Comparison of ENCODE assay signal across 12 cellular contexts in the genomic region with DNA sequence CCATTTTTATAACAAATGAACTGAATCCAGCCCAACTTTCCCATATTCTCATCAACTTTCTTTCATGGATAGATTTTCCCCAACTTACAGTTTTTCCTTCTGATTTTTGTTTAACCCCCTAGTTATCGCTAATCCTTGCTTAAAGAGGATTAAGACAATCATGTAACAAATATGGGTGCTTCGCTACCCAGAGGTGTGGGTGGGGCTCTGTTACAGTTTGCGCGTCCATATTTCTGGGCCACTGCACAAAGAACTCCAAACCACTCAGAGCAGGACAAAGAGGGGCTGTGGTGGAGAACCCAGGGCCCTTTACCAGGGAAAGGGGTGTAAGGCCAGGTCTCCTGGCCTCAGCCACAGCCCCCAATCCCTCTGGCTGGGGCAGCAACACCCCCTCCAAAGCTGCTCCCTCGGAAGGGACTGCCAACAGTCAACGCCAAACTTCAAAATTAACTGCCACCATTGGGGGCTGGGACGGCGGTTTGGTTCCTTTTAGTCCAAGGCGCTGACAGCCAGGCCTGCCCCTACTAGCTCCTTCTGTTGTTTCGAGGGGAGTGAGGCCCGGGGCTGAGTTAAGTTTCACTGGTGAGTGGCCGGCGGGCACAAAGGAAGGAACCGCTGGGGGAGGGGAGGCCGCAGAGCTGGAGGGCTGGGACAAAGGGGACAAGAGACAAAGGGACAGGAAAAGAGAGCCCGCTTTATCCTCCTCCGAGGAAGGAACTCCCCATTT. TPM values are rescaled to one million over a fixed set of nuclear protein-coding genes. Genes with fewer than 3 reads are reported as not detected.
A peak's percentile ranks its signal among the peaks of the same experiment; 100 is the strongest.
DNase-seq lines count a peak whose midpoint lies in the region; ATAC-seq and TF ChIP-seq lines count a peak whose summit lies in the region.
"Had no signal": no experiment of that assay in that cellular context is flagged by ENCODE, and none has a peak within 500 bp of the region (broad histone marks: within the 10 kb centered on the region; RNA-seq: fewer than 3 reads in every experiment).

No MANE protein-coding gene starts in this region.

- peaks cover 27% of the 10 kb centered on the region for H3K9me3 Mint-ChIP-seq in glutamatergic neuron (ENCODE audit: unreplicated experiment)

- H3K23ac ChIP-seq in neuronal stem cell (ENCODE audit: low read depth, low read length, poor library complexity), result no peak overlapping the region

- H3K27ac Mint-ChIP-seq in glutamatergic neuron (ENCODE audit: unreplicated experiment), result peak overlapping the region; percentile 99

- H4K20me1 ChIP-seq in KMS-11 (ENCODE audit: insufficient read depth), result no peaks in the 10 kb centered on the region

- peaks cover 21% of the 10 kb centered on the region for H3K79me1 ChIP-seq in neuronal stem cell (ENCODE audit: low read depth, low read length)

- peak overlapping the region; percentile 95 for H2AK5ac ChIP-seq in neuronal stem cell (ENCODE audit: low read depth, low read length)

- H3K27me3 Mint-ChIP-seq in glutamatergic neuron (ENCODE audit: unreplicated experiment), result peaks cover 20% of the 10 kb centered on the region

- H3K36me3 ChIP-seq in ES-I3 (ENCODE audit: insufficient read depth, low read length) (no peaks in the 10 kb centered on the region), KMS-11 (ENCODE audit: insufficient read depth) (no peaks in the 10 kb centered on the region), neuronal stem cell (replicated peaks in 1 of 2; ENCODE audit: control insufficient read depth in 2 of 2, insufficient read depth in 2 of 2, low read length in 2 of 2) (peaks cover 7 to 83% of the 10 kb centered on the region in 2 donors)

- H3K9ac ChIP-seq in ES-I3 (ENCODE audit: low read depth, low read length) (peak overlapping the region; percentile 9; the same call in 1 of the 2 replicates), KMS-11 (no peak overlapping the region), neuronal stem cell (ENCODE audit: low read depth, low read length, poor library complexity) (peak overlapping the region; percentile 72)

- H3K4ac ChIP-seq in neuronal stem cell (ENCODE audit: low read length), result peak overlapping the region; percentile 68

- H4K8ac ChIP-seq in neuronal stem cell (ENCODE audit: low read depth, low read length), result no peak overlapping the region

- H2AFZ ChIP-seq in KMS-11 (ENCODE audit: low read depth), result no peak overlapping the region
- H2AFZ ChIP-seq in neuronal stem cell (ENCODE audit: low read length), result peak overlapping the region; percentile 62

- peak overlapping the region; percentile 96 for H3K18ac ChIP-seq in neuronal stem cell (ENCODE audit: low read length)

- no peak for TF ChIP-seq CTCF in KMS-11 (conservative IDR thresholded peaks at IDR 0.05; ENCODE audit: low read depth, low read length)
- TF ChIP-seq CTCF in glutamatergic neuron (IDR thresholded peaks at IDR 0.05; ENCODE audit: partially characterized antibody, unreplicated experiment), result no peak

- H3K4me1 ChIP-seq in ES-I3 (ENCODE audit: insufficient read depth, low read length) (peaks cover 73% of the 10 kb centered on the region), KMS-11 (ENCODE audit: low read depth, poor library complexity, severe bottlenecking) (peaks cover 56% of the 10 kb centered on the region), neuronal stem cell (ENCODE audit: control insufficient read depth in 2 of 2, insufficient read depth in 1 of 2, low read depth in 1 of 2, low read length in 2 of 2) (peaks cover 43 to 52% of the 10 kb centered on the region in 2 donors)

- H3K4me3 Mint-ChIP-seq in glutamatergic neuron (ENCODE audit: unreplicated experiment), result peak overlapping the region; percentile 69

- peak; percentile 76 for DNase-seq in glutamatergic neuron
- DNase-seq in neuronal stem cell (ENCODE audit: low spot score), result peak; percentile 83
- no peak for DNase-seq in stimulated activated CD4-positive, alpha-beta T cell treated with anti-CD3 and anti-CD28 coated beads, Interleukin-4, amount 100 ng/mL, for 1 hour
- no peak for DNase-seq in NAMALWA (ENCODE audit: low spot score)
- DNase-seq in NCI-H1092 treated with DMSO at 0.1 percent for 48 hours (lab: John Stamatoyannopoulos, UW), result no peak
- DNase-seq: body of pancreas, NCI-H187 treated with DMSO at 0.1 percent for 48 hours, upper lobe of left lung had no signal

- H2BK15ac ChIP-seq in neuronal stem cell (ENCODE audit: low read length), result peak overlapping the region; percentile 15

- H3K27me3 ChIP-seq in KMS-11 (ENCODE audit: insufficient read depth, low read depth) (no peaks in the 10 kb centered on the region), neuronal stem cell (ENCODE audit: control insufficient read depth in 3 of 3, insufficient read depth in 3 of 3, low read depth in 1 of 3, low read length in 3 of 3) (no peaks in the 10 kb centered on the region)
- H3K27me3 ChIP-seq: body of pancreas, esophagus muscularis mucosa, upper lobe of left lung had no signal

- H3K4me2 ChIP-seq in KMS-11 (peak overlapping the region; percentile 90; the same call in 1 of the 2 replicates), neuronal stem cell (ENCODE audit: insufficient read depth, low read length, poor library complexity, severe bottlenecking) (peak overlapping the region; percentile 68)

- no peak overlapping the region for H3K14ac ChIP-seq in neuronal stem cell (ENCODE audit: low read length)

- no peak overlapping the region for H2BK12ac ChIP-seq in neuronal stem cell (ENCODE audit: low read length)

- peak overlapping the region; percentile 69 for H2BK5ac ChIP-seq in neuronal stem cell (ENCODE audit: low read length)

- peak overlapping the region; percentile 99 for H4K91ac ChIP-seq in neuronal stem cell (ENCODE audit: low read depth, low read length, poor library complexity)

- H3K27ac ChIP-seq in KMS-11 (no peak overlapping the region; the same call in 1 of the 2 replicates), neuronal stem cell (replicated peaks; ENCODE audit: low read length) (peak overlapping the region; percentile 91)
- H3K27ac ChIP-seq: esophagus muscularis mucosa had no signal

- no peak for ATAC-seq in GM18867 (IDR thresholded peaks at IDR 0.05; ENCODE audit: unreplicated experiment)
- ATAC-seq: body of pancreas had no signal

- H3K9me3 ChIP-seq in ES-I3 (ENCODE audit: control insufficient read depth, insufficient read depth, low read length), result no peaks in the 10 kb centered on the region
- no peaks in the 10 kb centered on the region for H3K9me3 ChIP-seq in neuronal stem cell (replicated peaks in 1 of 2; ENCODE audit: control insufficient read depth in 2 of 2, insufficient read depth in 1 of 2, low read depth in 1 of 2, low read length in 2 of 2)
- H3K9me3 ChIP-seq: body of pancreas, esophagus muscularis mucosa, upper lobe of left lung had no signal

- H3K4me3 ChIP-seq in KMS-11 (IDR thresholded peaks at IDR 0.05; ENCODE audit: insufficient read depth, low read depth, low read length), result no peak overlapping the region
- no peak overlapping the region for H3K4me3 ChIP-seq in neuronal stem cell (ENCODE audit: low read length in 2 of 2)
- H3K4me3 ChIP-seq: body of pancreas, esophagus muscularis mucosa, upper lobe of left lung had no signal

- H2BK120ac ChIP-seq in neuronal stem cell (ENCODE audit: low read depth, low read length), result peak overlapping the region; percentile 27

- peaks cover 4% of the 10 kb centered on the region for H3K36me3 Mint-ChIP-seq in glutamatergic neuron (ENCODE audit: unreplicated experiment)

- peaks cover 23% of the 10 kb centered on the region; the same call in 1 of the 2 replicates for H3K79me2 ChIP-seq in KMS-11 (ENCODE audit: insufficient read depth, low read depth)

- WGBS in neuronal stem cell (ENCODE audit: extremely low coverage in 2 of 2, insufficient read length in 2 of 2, insufficient replicate concordance in 1 of 2), 2 donors, result no CpG with 5 or more reads among the region's 17 CpGs

- H3K4me1 Mint-ChIP-seq in glutamatergic neuron (ENCODE audit: low read depth, unreplicated experiment), result peaks cover 64% of the 10 kb centered on the region

RNA-seq across cellular contexts. Expression of a gene that starts 27.9 kb away (rescaled TPM):
- total RNA-seq in glutamatergic neuron (ENCODE audit: unreplicated experiment), result 608 TPM
- 127 TPM for polyA plus RNA-seq in neuronal stem cell (2013, experiment 1 of 2)
- 133 TPM for polyA plus RNA-seq in neuronal stem cell (2013, experiment 2 of 2)

Comparison
In these comparisons a context has a peak if more than half of its experiments do, and no peak if none do; other contexts are left out.
1. DNase-seq: peak in glutamatergic neuron (single experiment) and neuronal stem cell (single experiment); none in stimulated activated CD4-positive, alpha-beta T cell treated with anti-CD3 and anti-CD28 coated beads, Interleukin-4, amount 100 ng/mL, for 1 hour (single experiment), NAMALWA (single experiment) and NCI-H1092 treated with DMSO at 0.1 percent for 48 hours (single experiment).